ENCODE assay signal across 19 cellular contexts in the genomic region with DNA sequence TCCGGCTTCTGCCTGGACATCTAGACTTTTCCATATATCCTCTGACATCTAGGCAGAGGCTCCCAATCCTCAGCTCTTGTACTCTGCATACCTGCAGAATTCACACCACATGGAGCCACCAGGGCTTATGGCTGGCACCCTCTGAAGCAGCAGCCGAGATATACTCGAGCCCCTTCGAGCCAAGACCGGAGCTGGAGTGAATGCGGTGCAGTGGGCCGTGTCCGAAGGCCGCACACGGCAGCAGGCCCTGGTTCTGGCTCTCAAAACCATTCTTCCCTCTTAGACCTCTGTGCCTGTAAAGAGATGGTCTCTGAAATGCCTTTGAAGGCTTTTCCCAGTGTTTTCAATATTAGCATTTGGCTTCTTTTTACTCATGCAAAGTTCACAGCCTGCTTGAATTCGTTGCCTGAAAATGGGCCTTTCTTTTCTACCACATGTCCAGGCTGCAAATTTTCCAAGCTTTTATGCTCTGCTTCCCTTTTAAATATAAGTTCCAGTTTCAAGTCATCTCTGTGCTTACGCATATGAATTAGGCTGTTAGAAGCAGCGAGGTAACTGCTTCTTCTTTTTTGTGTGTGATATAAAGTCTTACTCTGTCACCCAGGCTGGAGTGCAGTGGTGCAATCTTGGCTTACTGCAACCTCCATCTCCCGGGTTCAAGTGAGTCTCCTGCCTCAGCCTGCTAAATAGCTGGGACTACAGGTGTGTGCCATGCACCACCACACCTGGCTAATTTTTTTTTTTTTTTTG. TPM values are rescaled to one million over a fixed set of nuclear protein-coding genes. Genes with fewer than 3 reads are reported as not detected.
DNase-seq lines count a peak whose midpoint lies in the region; ATAC-seq and TF ChIP-seq lines count a peak whose summit lies in the region.
"Had no signal": no experiment of that assay in that cellular context is flagged by ENCODE, and none has a peak within 500 bp of the region (broad histone marks: within the 10 kb centered on the region; RNA-seq: fewer than 3 reads in every experiment).

No MANE protein-coding gene starts in this region.

- peak overlapping the region; percentile 89 to 90 for H3K27ac Mint-ChIP-seq in T-cell

- CTCF ChIA-PET in GM10248 (lab: Yijun Ruan, JAX) (interaction anchor here (0.7 to 1.0 kb wide), 2 partner anchors 8 to 153 kb away, joined by 3 to 4 read pairs; no protein-coding TSS in a partner anchor), T-cell (lab: Charles Lee) (no interaction called here)

- no peaks in the 10 kb centered on the region for H3K27me3 Mint-ChIP-seq in T-cell

- no peaks in the 10 kb centered on the region for H3K4me1 ChIP-seq in testis
- H3K4me1 ChIP-seq: breast epithelium had no signal

- H3K27ac ChIP-seq in testis: no peak overlapping the region
- H3K27ac ChIP-seq: breast epithelium, GM23248, stomach had no signal

- no peaks in the 10 kb centered on the region for H3K36me3 ChIP-seq in testis (ENCODE audit: low read depth, missing control alignments)
- H3K36me3 ChIP-seq: breast epithelium, stomach had no signal

- TF ChIP-seq POLR2A in testis (IDR thresholded peaks at IDR 0.05): no peak

- ATAC-seq in T-cell (replicated peaks in 1 of 4) (no peak), HG03378 (IDR thresholded peaks at IDR 0.05; ENCODE audit: unreplicated experiment) (no peak), HG02840 (IDR thresholded peaks at IDR 0.05; ENCODE audit: low FRiP score, unreplicated experiment) (no peak)

- H3K9me3 Mint-ChIP-seq in T-cell: peaks cover 0 to 2% (median 0%) of the 10 kb centered on the region in 3 donors

- no peaks in the 10 kb centered on the region for H3K27me3 ChIP-seq in testis
- H3K27me3 ChIP-seq: breast epithelium had no signal

- POLR2A ChIA-PET in GM10248 (lab: Yijun Ruan, JAX): no interaction called here
- POLR2A ChIA-PET in T-cell (lab: Charles Lee): no interaction called here

- no peak overlapping the region for H3K4me3 ChIP-seq in testis
- H3K4me3 ChIP-seq: breast epithelium, GM23248, stomach had no signal

- no peak for TF ChIP-seq CTCF in GM10248 (IDR thresholded peaks at IDR 0.05; ENCODE audit: control extremely low read depth, extremely low read depth, low read depth, missing control alignments)
- no peak for TF ChIP-seq CTCF in testis (IDR thresholded peaks at IDR 0.05)

- DNase-seq in AG08396 (ENCODE audit: low spot score) (peak; percentile 0), GM10248 (ENCODE audit: extremely low spot score) (peak; percentile 2), T-cell (no peak), inferior parietal cortex (ENCODE audit: extremely low spot score) (peak; percentile 0), testis (no peak)
- no peak for DNase-seq in stimulated activated CD4-positive, alpha-beta T cell treated with anti-CD3 and anti-CD28 coated beads, Interleukin-1b, Interleukin-23, amount 100 ng/mL, for 48 hours
- DNase-seq: activated CD4-positive, alpha-beta T cell treated with anti-CD3 and anti-CD28 coated beads, Interleukin-2, amount 50 U/mL, for 4 hours; activated effector memory CD4-positive, alpha-beta T cell treated with anti-CD3 and anti-CD28 coated beads, Interleukin-2, amount 50 U/mL, for 16 hours; effector CD4-positive, alpha-beta T cell; mesendoderm; NCI-H1105 treated with DMSO at 0.1 percent for 48 hours; NCI-H345; nucleus accumbens; stomach; T-helper 9 cell had no signal

- intact Hi-C loops in testis (cut with DNase I; ENCODE audit: low total_unique reads): no loop called here

- 90 to 92% methylated on average over 14 of the region's 14 CpGs for WGBS in testis, 2 donors

- H3K4me3 Mint-ChIP-seq in T-cell: peak overlapping the region in 1 of 3 donors; percentile 46

- peaks cover 87 to 94% (median 89%) of the 10 kb centered on the region in 3 donors for H3K4me1 Mint-ChIP-seq in T-cell

- H3K9me3 ChIP-seq in testis: no peaks in the 10 kb centered on the region

- H3K36me3 Mint-ChIP-seq in T-cell: peaks cover 16% of the 10 kb centered on the region

RNA-seq across cellular contexts. Expression of a gene that starts 3.9 kb away (rescaled TPM):
- total RNA-seq in T-cell (1 to 10 TPM in 4 of 5 donors, under 1 TPM in 1; 0.62 to 6.2 (median 3.1) TPM), testis (1 to 10 TPM in 1 of 2 donors, not detected in 1; 1.9 TPM)
- polyA plus RNA-seq in testis (ENCODE audit: insufficient read depth, low read depth, low replicate concordance): 0.84 TPM
- polyA plus RNA-seq: GM23248 had no signal

RNA-seq across cellular contexts. Expression of a gene that starts 33.9 kb away (rescaled TPM):
- total RNA-seq in T-cell (10 to 100 TPM; 25.4 to 59.5 (median 28.6) TPM), testis (1 to 10 TPM; 1.1 to 3.4 TPM)
- 13.9 TPM for polyA plus RNA-seq in testis (ENCODE audit: insufficient read depth, low read depth, low replicate concordance)
- total RNA-seq: breast epithelium, GM23248 had no signal
- polyA plus RNA-seq: GM23248 had no signal

Comparison
In these comparisons a context has a peak if more than half of its experiments do, and no peak if none do; other contexts are left out.
1. DNase-seq: peak in AG08396 (single experiment), GM10248 (single experiment) and inferior parietal cortex (single experiment); none in T-cell (0 of 34), testis (single experiment) and stimulated activated CD4-positive, alpha-beta T cell treated with anti-CD3 and anti-CD28 coated beads, Interleukin-1b, Interleukin-23, amount 100 ng/mL, for 48 hours (single experiment).
2. RNA of a gene that starts 33.9 kb away (total RNA-seq): 25.4 to 59.5 TPM in T-cell; 1.1 to 3.4 TPM in testis; every median in the first group is over 4 times any median in the second.